ENCODE assay signal across 1 cellular context in genomic region chr15:92881838-92882696, GRCh38.
TF ChIP-seq lines count a peak whose summit lies in the region.

No MANE protein-coding gene starts in this region.

TF ChIP-seq in HepG2, 621 proteins besides CTCF, POLR2A, EP300 and RAD21 (continued from another document and continues in another):
- TF ChIP-seq ZNF431 (CRISPR knock-in tag; IDR thresholded peaks at IDR 0.05; ENCODE audit: borderline replicate concordance, low read depth): peak; percentile 63; the same call in 1 of the 2 replicates
- 0 out of 2 replicates have a peak, but pooled peaks have one; percentile 40 for TF ChIP-seq JUND (CRISPR knock-in tag; IDR thresholded peaks at IDR 0.05)
- TF ChIP-seq, protein P1, sequence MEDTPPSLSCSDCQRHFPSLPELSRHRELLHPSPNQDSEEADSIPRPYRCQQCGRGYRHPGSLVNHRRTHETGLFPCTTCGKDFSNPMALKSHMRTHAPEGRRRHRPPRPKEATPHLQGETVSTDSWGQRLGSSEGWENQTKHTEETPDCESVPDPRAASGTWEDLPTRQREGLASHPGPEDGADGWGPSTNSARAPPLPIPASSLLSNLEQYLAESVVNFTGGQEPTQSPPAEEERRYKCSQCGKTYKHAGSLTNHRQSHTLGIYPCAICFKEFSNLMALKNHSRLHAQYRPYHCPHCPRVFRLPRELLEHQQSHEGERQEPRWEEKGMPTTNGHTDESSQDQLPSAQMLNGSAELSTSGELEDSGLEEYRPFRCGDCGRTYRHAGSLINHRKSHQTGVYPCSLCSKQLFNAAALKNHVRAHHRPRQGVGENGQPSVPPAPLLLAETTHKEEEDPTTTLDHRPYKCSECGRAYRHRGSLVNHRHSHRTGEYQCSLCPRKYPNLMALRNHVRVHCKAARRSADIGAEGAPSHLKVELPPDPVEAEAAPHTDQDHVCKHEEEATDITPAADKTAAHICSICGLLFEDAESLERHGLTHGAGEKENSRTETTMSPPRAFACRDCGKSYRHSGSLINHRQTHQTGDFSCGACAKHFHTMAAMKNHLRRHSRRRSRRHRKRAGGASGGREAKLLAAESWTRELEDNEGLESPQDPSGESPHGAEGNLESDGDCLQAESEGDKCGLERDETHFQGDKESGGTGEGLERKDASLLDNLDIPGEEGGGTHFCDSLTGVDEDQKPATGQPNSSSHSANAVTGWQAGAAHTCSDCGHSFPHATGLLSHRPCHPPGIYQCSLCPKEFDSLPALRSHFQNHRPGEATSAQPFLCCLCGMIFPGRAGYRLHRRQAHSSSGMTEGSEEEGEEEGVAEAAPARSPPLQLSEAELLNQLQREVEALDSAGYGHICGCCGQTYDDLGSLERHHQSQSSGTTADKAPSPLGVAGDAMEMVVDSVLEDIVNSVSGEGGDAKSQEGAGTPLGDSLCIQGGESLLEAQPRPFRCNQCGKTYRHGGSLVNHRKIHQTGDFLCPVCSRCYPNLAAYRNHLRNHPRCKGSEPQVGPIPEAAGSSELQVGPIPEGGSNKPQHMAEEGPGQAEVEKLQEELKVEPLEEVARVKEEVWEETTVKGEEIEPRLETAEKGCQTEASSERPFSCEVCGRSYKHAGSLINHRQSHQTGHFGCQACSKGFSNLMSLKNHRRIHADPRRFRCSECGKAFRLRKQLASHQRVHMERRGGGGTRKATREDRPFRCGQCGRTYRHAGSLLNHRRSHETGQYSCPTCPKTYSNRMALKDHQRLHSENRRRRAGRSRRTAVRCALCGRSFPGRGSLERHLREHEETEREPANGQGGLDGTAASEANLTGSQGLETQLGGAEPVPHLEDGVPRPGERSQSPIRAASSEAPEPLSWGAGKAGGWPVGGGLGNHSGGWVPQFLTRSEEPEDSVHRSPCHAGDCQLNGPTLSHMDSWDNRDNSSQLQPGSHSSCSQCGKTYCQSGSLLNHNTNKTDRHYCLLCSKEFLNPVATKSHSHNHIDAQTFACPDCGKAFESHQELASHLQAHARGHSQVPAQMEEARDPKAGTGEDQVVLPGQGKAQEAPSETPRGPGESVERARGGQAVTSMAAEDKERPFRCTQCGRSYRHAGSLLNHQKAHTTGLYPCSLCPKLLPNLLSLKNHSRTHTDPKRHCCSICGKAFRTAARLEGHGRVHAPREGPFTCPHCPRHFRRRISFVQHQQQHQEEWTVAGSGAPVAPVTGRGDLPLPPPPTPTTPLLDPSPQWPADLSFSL (CRISPR knock-in tag; IDR thresholded peaks at IDR 0.05): no peak
- TF ChIP-seq RBFOX2 (IDR thresholded peaks at IDR 0.05; ENCODE audit: low read depth, low read length): peak; percentile 85
- TF ChIP-seq ZBTB42 (CRISPR knock-in tag; IDR thresholded peaks at IDR 0.05): no peak
- TF ChIP-seq AKNA (CRISPR knock-in tag; IDR thresholded peaks at IDR 0.05; ENCODE audit: borderline replicate concordance): no peak
- TF ChIP-seq NR2F2 (IDR thresholded peaks at IDR 0.05; ENCODE audit: borderline replicate concordance, low read depth): 0 out of 2 replicates have a peak, but pooled peaks have one; percentile 32
- TF ChIP-seq NFATC3 (CRISPR knock-in tag; IDR thresholded peaks at IDR 0.05): no peak
- TF ChIP-seq ZNF251 (CRISPR knock-in tag; IDR thresholded peaks at IDR 0.05): no peak
- TF ChIP-seq CREB1 (IDR thresholded peaks at IDR 0.05): peak; percentile 84
- TF ChIP-seq CREB1 (CRISPR knock-in tag; IDR thresholded peaks at IDR 0.05): peak; percentile 75
- TF ChIP-seq THYN1 (CRISPR knock-in tag; IDR thresholded peaks at IDR 0.05; ENCODE audit: borderline replicate concordance, low read depth): no peak
- TF ChIP-seq ZNF883 (CRISPR knock-in tag; IDR thresholded peaks at IDR 0.05; ENCODE audit: not compliant biosample characterization): no peak
- TF ChIP-seq ZNF263 (CRISPR knock-in tag; IDR thresholded peaks at IDR 0.05): no peak
- TF ChIP-seq, protein P2, sequence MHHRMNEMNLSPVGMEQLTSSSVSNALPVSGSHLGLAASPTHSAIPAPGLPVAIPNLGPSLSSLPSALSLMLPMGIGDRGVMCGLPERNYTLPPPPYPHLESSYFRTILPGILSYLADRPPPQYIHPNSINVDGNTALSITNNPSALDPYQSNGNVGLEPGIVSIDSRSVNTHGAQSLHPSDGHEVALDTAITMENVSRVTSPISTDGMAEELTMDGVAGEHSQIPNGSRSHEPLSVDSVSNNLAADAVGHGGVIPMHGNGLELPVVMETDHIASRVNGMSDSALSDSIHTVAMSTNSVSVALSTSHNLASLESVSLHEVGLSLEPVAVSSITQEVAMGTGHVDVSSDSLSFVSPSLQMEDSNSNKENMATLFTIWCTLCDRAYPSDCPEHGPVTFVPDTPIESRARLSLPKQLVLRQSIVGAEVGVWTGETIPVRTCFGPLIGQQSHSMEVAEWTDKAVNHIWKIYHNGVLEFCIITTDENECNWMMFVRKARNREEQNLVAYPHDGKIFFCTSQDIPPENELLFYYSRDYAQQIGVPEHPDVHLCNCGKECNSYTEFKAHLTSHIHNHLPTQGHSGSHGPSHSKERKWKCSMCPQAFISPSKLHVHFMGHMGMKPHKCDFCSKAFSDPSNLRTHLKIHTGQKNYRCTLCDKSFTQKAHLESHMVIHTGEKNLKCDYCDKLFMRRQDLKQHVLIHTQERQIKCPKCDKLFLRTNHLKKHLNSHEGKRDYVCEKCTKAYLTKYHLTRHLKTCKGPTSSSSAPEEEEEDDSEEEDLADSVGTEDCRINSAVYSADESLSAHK (CRISPR knock-in tag; IDR thresholded peaks at IDR 0.05; ENCODE audit: borderline replicate concordance): no peak
- peak in 1 of 2 experiments; percentile 55; a peak in 1 of 4 replicates for TF ChIP-seq KLF16 (CRISPR knock-in tag; IDR thresholded peaks at IDR 0.05)
- peak; percentile 50; the same call in 1 of the 2 replicates for TF ChIP-seq SAP130 (CRISPR knock-in tag; IDR thresholded peaks at IDR 0.05; ENCODE audit: low read depth)
- peak; percentile 90 for TF ChIP-seq RBM22 (optimal IDR thresholded peaks at IDR 0.05; ENCODE audit: low read length)
- TF ChIP-seq ZNF350 (CRISPR knock-in tag; IDR thresholded peaks at IDR 0.05; ENCODE audit: borderline replicate concordance, low read depth): peak; percentile 55; the same call in 1 of the 2 replicates
- no peak for TF ChIP-seq NR2F1 (CRISPR knock-in tag; IDR thresholded peaks at IDR 0.05)
- peak; percentile 56; the same call in 1 of the 2 replicates for TF ChIP-seq ZNF564 (CRISPR knock-in tag; IDR thresholded peaks at IDR 0.05)
- TF ChIP-seq ARNT (IDR thresholded peaks at IDR 0.05): no peak
- TF ChIP-seq MEIS1 (CRISPR knock-in tag; IDR thresholded peaks at IDR 0.05; ENCODE audit: borderline replicate concordance): no peak
- peak; percentile 65 for TF ChIP-seq RBM39 (IDR thresholded peaks at IDR 0.05; ENCODE audit: low read depth, low read length, poor library complexity, severe bottlenecking)
- 0 out of 2 replicates have a peak, but pooled peaks have one; percentile 74 for TF ChIP-seq GTF2F1 (IDR thresholded peaks at IDR 0.05; ENCODE audit: low read length)
- TF ChIP-seq ZNF3 (CRISPR knock-in tag; IDR thresholded peaks at IDR 0.05): no peak
- peak; percentile 82; the same call in 1 of the 2 replicates for TF ChIP-seq THAP9 (CRISPR knock-in tag; IDR thresholded peaks at IDR 0.05; ENCODE audit: borderline replicate concordance)
- 0 out of 2 replicates have a peak, but pooled peaks have one; percentile 9 for TF ChIP-seq ZNF704 (CRISPR knock-in tag; IDR thresholded peaks at IDR 0.05; ENCODE audit: borderline replicate concordance)
- TF ChIP-seq ELF3 (CRISPR knock-in tag; IDR thresholded peaks at IDR 0.05): peak; percentile 38
- TF ChIP-seq ZNF543 (CRISPR knock-in tag; IDR thresholded peaks at IDR 0.05): no peak
- TF ChIP-seq MYPOP (CRISPR knock-in tag; IDR thresholded peaks at IDR 0.05): peak; percentile 65; the same call in 1 of the 2 replicates
- TF ChIP-seq HDAC1 (CRISPR knock-in tag; IDR thresholded peaks at IDR 0.05): no peak
- peak; percentile 92 for TF ChIP-seq RFX5 (IDR thresholded peaks at IDR 0.05; ENCODE audit: low read depth, low read length)
- peak; percentile 100 for TF ChIP-seq POLR2G (IDR thresholded peaks at IDR 0.05; ENCODE audit: low read depth, low read length)
- TF ChIP-seq ZNF260 (CRISPR knock-in tag; IDR thresholded peaks at IDR 0.05; ENCODE audit: borderline replicate concordance, low read depth): no peak
- peak; percentile 36; the same call in 1 of the 2 replicates for TF ChIP-seq NCOR1 (IDR thresholded peaks at IDR 0.05; ENCODE audit: borderline replicate concordance, low read length)
